Comparison of ENCODE assay signal across 1 cellular context in the genomic region with DNA sequence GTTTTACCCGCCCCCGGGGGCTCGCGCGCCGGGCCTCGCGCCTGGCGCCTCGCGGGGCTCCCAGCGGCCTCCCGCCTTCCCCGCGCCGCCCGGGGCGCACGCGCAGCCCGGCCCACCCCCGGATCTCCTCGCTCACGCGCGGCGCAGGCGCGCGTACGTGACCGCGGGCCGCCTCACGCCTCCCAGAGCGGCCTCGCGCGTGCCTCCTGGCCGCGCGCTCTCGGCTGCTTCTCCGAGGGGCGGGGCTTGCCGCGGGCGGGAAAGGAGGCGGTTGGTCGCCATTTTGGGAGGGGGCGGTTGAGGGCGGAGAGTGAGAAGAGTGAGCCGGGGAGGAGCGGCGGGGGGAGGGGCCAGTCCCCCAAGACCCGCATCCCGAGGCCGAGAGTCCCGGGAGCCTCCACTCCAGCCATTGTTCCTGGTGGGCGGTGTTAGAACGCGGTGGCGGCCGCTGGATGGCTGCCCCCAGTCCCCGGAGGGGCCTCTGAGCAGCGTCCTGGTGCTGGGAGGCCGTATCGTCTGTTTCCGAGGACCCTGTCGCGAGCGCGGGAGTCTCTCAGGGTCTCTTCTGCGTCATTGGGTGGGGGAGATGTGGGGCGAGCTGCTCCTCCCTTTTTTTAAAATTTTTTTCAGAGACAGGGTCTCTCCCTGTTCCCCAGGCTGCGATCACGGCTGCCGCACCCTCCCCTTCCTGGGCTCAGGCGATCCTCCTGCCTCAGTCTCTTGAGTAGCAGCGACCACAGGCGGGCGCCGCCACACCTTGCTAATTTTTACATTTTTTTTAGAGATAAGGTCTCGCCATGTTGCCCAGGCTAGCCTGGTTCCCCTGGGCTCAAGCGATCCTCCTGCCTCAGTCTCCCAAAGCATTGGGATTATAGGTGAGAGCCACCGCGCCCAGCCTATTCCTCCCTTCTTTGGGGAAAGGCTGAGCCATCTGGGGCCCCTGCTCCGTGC.
TF ChIP-seq lines count a peak whose summit lies in the region.

ZNF541 (minus strand) TSS at position 73 of the 951 bp plus-strand sequence. CDS start 17,292 bp downstream, outside the sequence.

TF ChIP-seq in GM12878, 131 proteins besides CTCF, POLR2A, EP300 and RAD21 (continued from another document):
- TF ChIP-seq IRF5 (IDR thresholded peaks at IDR 0.05; ENCODE audit: borderline replicate concordance): no peak
- TF ChIP-seq DPF2 (IDR thresholded peaks at IDR 0.05): no peak
- no peak for TF ChIP-seq MXI1 (IDR thresholded peaks at IDR 0.05; ENCODE audit: low read depth, low read length)
- TF ChIP-seq BHLHE40 (IDR thresholded peaks at IDR 0.05; ENCODE audit: borderline replicate concordance in 1 of 2, low read depth in 2 of 2, low read length in 1 of 2): no peak
- no peak for TF ChIP-seq ZNF592 (IDR thresholded peaks at IDR 0.05)
- no peak for TF ChIP-seq TCF12 (IDR thresholded peaks at IDR 0.05; ENCODE audit: low read depth, low read length)
- no peak for TF ChIP-seq HDGF (IDR thresholded peaks at IDR 0.05)
- no peak for TF ChIP-seq NR2F1 (conservative IDR thresholded peaks at IDR 0.05)
- TF ChIP-seq KAT2A (conservative IDR thresholded peaks at IDR 0.05; ENCODE audit: control insufficient read depth, low read depth, low read length): no peak
